8 cellular contexts compared by ENCODE assay signal in genomic region chr5:61625682-61626620, GRCh38.
DNase-seq lines count a peak whose midpoint lies in the region; FAIRE-seq and TF ChIP-seq lines count a peak whose summit lies in the region.

No MANE protein-coding gene starts in this region.

- H3K4me3 Mint-ChIP-seq in astrocyte (ENCODE audit: unreplicated experiment) = no peak overlapping the region

- H2AFZ ChIP-seq in astrocyte (ENCODE audit: low read depth, low read length) (peak overlapping the region; percentile 94), hepatocyte (peak overlapping the region; percentile 99)

- H3K4me1 ChIP-seq in astrocyte (ENCODE audit: insufficient read depth, low read length) (no peaks in the 10 kb centered on the region), hepatocyte (ENCODE audit: insufficient read depth) (no peaks in the 10 kb centered on the region)

- H3K27me3 Mint-ChIP-seq in astrocyte (ENCODE audit: low read depth, unreplicated experiment) = peaks cover 16% of the 10 kb centered on the region

- peak overlapping the region; percentile 84 for H3K4me2 ChIP-seq in astrocyte (ENCODE audit: low read length)
- peak overlapping the region; percentile 85 for H3K4me2 ChIP-seq in hepatocyte

- WGBS in hepatocyte (ENCODE audit: low lambda C conversion rate, missing lambda C conversion rate) = 14% methylated on average over 37 of the region's 76 CpGs

- no peaks in the 10 kb centered on the region for H3K9me2 ChIP-seq in hepatocyte (replicated peaks; ENCODE audit: insufficient read depth)

- H3K9me3 ChIP-seq in astrocyte (ENCODE audit: insufficient read depth, low read depth, low read length) = no peaks in the 10 kb centered on the region
- no peaks in the 10 kb centered on the region for H3K9me3 ChIP-seq in hepatocyte (ENCODE audit: low read depth)

- H3K27ac ChIP-seq in astrocyte (ENCODE audit: low read depth, low read length) (no peak overlapping the region), hepatocyte (peak overlapping the region; percentile 81)

- H3K9ac ChIP-seq in astrocyte (ENCODE audit: low read length) = peak overlapping the region; percentile 65

- H4K20me1 ChIP-seq in astrocyte (ENCODE audit: insufficient read depth, low read length) (no peaks in the 10 kb centered on the region), hepatocyte (ENCODE audit: insufficient read depth, poor library complexity, severe bottlenecking) (no peaks in the 10 kb centered on the region)

- H3K79me2 ChIP-seq in astrocyte (ENCODE audit: insufficient read depth, low read length) (no peaks in the 10 kb centered on the region), hepatocyte (no peaks in the 10 kb centered on the region)

- H3K36me3 ChIP-seq in astrocyte (ENCODE audit: insufficient read depth, low read length) (no peaks in the 10 kb centered on the region), hepatocyte (replicated peaks; ENCODE audit: insufficient read depth, low read depth) (no peaks in the 10 kb centered on the region)

- FAIRE-seq in astrocyte (lab: Jason Lieb, UNC) = no peak

- peaks cover 2% of the 10 kb centered on the region for H3K36me3 Mint-ChIP-seq in astrocyte (ENCODE audit: low read depth, unreplicated experiment)

- TF ChIP-seq CTCF in astrocyte (IDR thresholded peaks at IDR 0.05; ENCODE audit: insufficient read depth, low read depth, low read length) (no peak), hepatocyte (IDR thresholded peaks at IDR 0.05; ENCODE audit: poor library complexity) (no peak)

- H3K9me3 Mint-ChIP-seq in astrocyte (ENCODE audit: unreplicated experiment) = no peaks in the 10 kb centered on the region

- H3K4me1 Mint-ChIP-seq in astrocyte (ENCODE audit: low read depth, unreplicated experiment) = peaks cover 4% of the 10 kb centered on the region

- peak overlapping the region; percentile 43 for H3K4me3 ChIP-seq in astrocyte (ENCODE audit: insufficient read depth, low read depth, low read length)
- peak overlapping the region; percentile 80 for H3K4me3 ChIP-seq in hepatocyte

- H3K27me3 ChIP-seq in astrocyte (ENCODE audit: insufficient read depth, low read length) = no peaks in the 10 kb centered on the region
- H3K27me3 ChIP-seq in hepatocyte = no peaks in the 10 kb centered on the region

- no peak overlapping the region for H3K27ac Mint-ChIP-seq in astrocyte (ENCODE audit: unreplicated experiment)

- DNase-seq in activated CD4-positive, alpha-beta T cell treated with anti-CD3 and anti-CD28 coated beads for 48 hours = peak; percentile 52
- DNase-seq in activated CD4-positive, alpha-beta T cell treated with anti-CD3 and anti-CD28 coated beads for 1 hour = no peak
- DNase-seq in MV-4-11 (lab: John Stamatoyannopoulos, UW) = peak; percentile 14
- peak; percentile 29 for DNase-seq in astrocyte (ENCODE audit: low read depth)
- DNase-seq in hepatocyte (ENCODE audit: low spot score) = peak; percentile 73
- peak; percentile 91 for DNase-seq in posterior vena cava (ENCODE audit: low spot score)
- no peak for DNase-seq in NCI-H128 (lab: John Stamatoyannopoulos, UW; ENCODE audit: unreplicated experiment)
- no peak for DNase-seq in DMS79 (lab: John Stamatoyannopoulos, UW)

- intact Hi-C loops in posterior vena cava (cut with DNase I) = no loop called here

Comparison
In these comparisons a context has a peak if more than half of its experiments do, and no peak if none do; other contexts are left out.
1. DNase-seq: peak in activated CD4-positive, alpha-beta T cell treated with anti-CD3 and anti-CD28 coated beads for 48 hours (single experiment), MV-4-11 (single experiment), astrocyte (single experiment), hepatocyte (single experiment) and posterior vena cava (single experiment); none in activated CD4-positive, alpha-beta T cell treated with anti-CD3 and anti-CD28 coated beads for 1 hour (single experiment), NCI-H128 (single experiment) and DMS79 (single experiment).